ENCODE assay signal across 17 cellular contexts in the genomic region with DNA sequence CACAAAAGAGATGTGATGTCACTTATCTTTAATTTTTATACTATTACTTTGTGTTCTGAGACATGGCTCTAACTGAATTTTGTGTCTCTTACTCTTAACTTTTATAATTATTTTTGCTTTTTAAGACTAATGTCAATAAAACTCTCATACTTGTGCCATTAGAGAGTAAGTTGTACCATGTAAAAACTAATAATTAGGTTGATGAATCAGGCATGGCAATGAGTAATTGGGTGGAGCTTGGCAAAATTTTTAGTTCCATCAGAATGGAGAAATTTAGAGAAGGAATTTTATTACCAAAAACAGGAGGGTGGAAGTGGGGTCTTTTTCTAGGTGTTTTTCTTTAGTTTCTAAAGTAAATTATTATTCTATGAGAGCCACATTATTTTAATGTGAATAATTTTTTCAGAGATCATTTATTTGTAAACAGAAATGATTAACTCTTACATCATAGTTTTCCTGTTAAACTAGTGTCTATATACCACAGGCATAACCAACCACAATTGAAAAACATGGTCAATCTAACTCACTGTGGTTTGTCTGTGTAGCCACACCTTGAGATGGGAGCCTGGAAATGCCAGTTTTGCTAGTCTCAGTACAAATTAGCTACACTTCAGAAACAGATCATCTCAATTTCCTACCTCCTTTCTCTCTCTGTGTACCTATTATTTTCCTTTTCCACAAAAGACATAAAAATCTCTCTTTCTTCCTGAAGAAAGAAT. TPM values are rescaled to one million over a fixed set of nuclear protein-coding genes. Genes with fewer than 3 reads are reported as not detected.
DNase-seq lines count a peak whose midpoint lies in the region; ATAC-seq and TF ChIP-seq lines count a peak whose summit lies in the region.
"Had no signal": no experiment of that assay in that cellular context is flagged by ENCODE, and none has a peak within 500 bp of the region (broad histone marks: within the 10 kb centered on the region; RNA-seq: fewer than 3 reads in every experiment).

No MANE protein-coding gene starts in this region.

- H3K4me3 ChIP-seq in breast epithelium: no peak overlapping the region
- H3K4me3 ChIP-seq in fibroblast of mammary gland (ENCODE audit: control insufficient read depth, low read depth, low read length): no peak overlapping the region
- no peak overlapping the region for H3K4me3 ChIP-seq in heart right ventricle
- H3K4me3 ChIP-seq: BLaER1, GM23338, MG63 had no signal

- no peaks in the 10 kb centered on the region for H3K36me3 Mint-ChIP-seq in MCF 10A (ENCODE audit: insufficient read depth, unreplicated experiment)
- H3K36me3 Mint-ChIP-seq in type B pancreatic cell: no peaks in the 10 kb centered on the region
- H3K36me3 Mint-ChIP-seq: CD8-positive, alpha-beta T cell had no signal

- intact Hi-C loops in MCF 10A (cut with micrococcal nuclease) (no loop called here), breast epithelium (cut with DNase I; ENCODE audit: low total_unique reads) (no loop called here), heart right ventricle (cut with DNase I) (no loop called here), cardiac septum (cut with DNase I) (no loop called here)

- H3K36me3 ChIP-seq in breast epithelium (no peaks in the 10 kb centered on the region), heart right ventricle (no peaks in the 10 kb centered on the region)
- H3K36me3 ChIP-seq: BLaER1, MG63 had no signal

- H3K9me3 ChIP-seq in breast epithelium (peaks cover 4 to 7% of the 10 kb centered on the region in 2 donors), heart right ventricle (peaks cover 0 to 13% (median 0%) of the 10 kb centered on the region in 11 donors)
- H3K9me3 ChIP-seq: MG63 had no signal

- TF ChIP-seq CTCF in MCF 10A (IDR thresholded peaks at IDR 0.05; ENCODE audit: unreplicated experiment) (no peak), breast epithelium (IDR thresholded peaks at IDR 0.05) (no peak), fibroblast of mammary gland (conservative IDR thresholded peaks at IDR 0.05; ENCODE audit: control insufficient read depth, insufficient read depth, low read depth, low read length) (no peak), type B pancreatic cell (conservative IDR thresholded peaks at IDR 0.05) (no peak), heart right ventricle (IDR thresholded peaks at IDR 0.05) (no peak)

- H3K9me3 Mint-ChIP-seq in MCF 10A (ENCODE audit: unreplicated experiment): peaks cover 6% of the 10 kb centered on the region
- H3K9me3 Mint-ChIP-seq in type B pancreatic cell: peaks cover 4% of the 10 kb centered on the region

- no TSS peak for BruUV-seq in MCF 10A (replicated peaks; lab: Mats Ljungman, UMichigan)

- no peaks in the 10 kb centered on the region for H3K27me3 Mint-ChIP-seq in MCF 10A (ENCODE audit: insufficient read depth, unreplicated experiment)
- H3K27me3 Mint-ChIP-seq in type B pancreatic cell: no peaks in the 10 kb centered on the region

- peaks cover 23% of the 10 kb centered on the region for H3K4me1 Mint-ChIP-seq in MCF 10A (ENCODE audit: insufficient read depth, unreplicated experiment)
- no peaks in the 10 kb centered on the region for H3K4me1 Mint-ChIP-seq in type B pancreatic cell (ENCODE audit: unreplicated experiment)
- H3K4me1 Mint-ChIP-seq: GM23338 had no signal

- H3K27me3 ChIP-seq in breast epithelium (no peaks in the 10 kb centered on the region), heart right ventricle (no peaks in the 10 kb centered on the region)
- H3K27me3 ChIP-seq: BLaER1, MG63 had no signal

- no peak for ATAC-seq in heart right ventricle
- ATAC-seq: CD8-positive, alpha-beta T cell; GM23338; HepG2 had no signal

- H3K4me3 Mint-ChIP-seq in MCF 10A (ENCODE audit: unreplicated experiment) (no peak overlapping the region), type B pancreatic cell (no peak overlapping the region)
- H3K4me3 Mint-ChIP-seq: CD8-positive, alpha-beta T cell; GM23338 had no signal

- peak; percentile 32 for DNase-seq in MCF 10A (ENCODE audit: unreplicated experiment)
- DNase-seq in breast epithelium (ENCODE audit: low spot score in 2 of 2): no peak
- DNase-seq in SW480 (ENCODE audit: low spot score): peak; percentile 5
- peak; percentile 64 for DNase-seq in fibroblast of mammary gland (ENCODE audit: low read depth)
- no peak for DNase-seq in type B pancreatic cell (ENCODE audit: extremely low spot score, unreplicated experiment)
- DNase-seq in heart right ventricle: no peak
- DNase-seq in cardiac septum (ENCODE audit: low spot score): no peak
- no peak for DNase-seq in NCI-H2081 (lab: John Stamatoyannopoulos, UW)
- DNase-seq: CD8-positive, alpha-beta T cell; KG1; MG63; NCI-H187; NCI-H69; RPMI8226 had no signal

- CTCF ChIA-PET in MCF 10A (lab: Yijun Ruan, JAX): interaction anchor here (0.9 kb wide), 1 partner anchor 15 kb away, joined by 3 read pairs; no protein-coding TSS in a partner anchor

- TF ChIP-seq POLR2A in breast epithelium (IDR thresholded peaks at IDR 0.05): no peak

- no peak overlapping the region for H3K27ac ChIP-seq in breast epithelium
- H3K27ac ChIP-seq in heart right ventricle: no peak overlapping the region
- H3K27ac ChIP-seq: BLaER1 had no signal

- peak overlapping the region; percentile 80 for H3K27ac Mint-ChIP-seq in MCF 10A (ENCODE audit: low read depth, unreplicated experiment)
- H3K27ac Mint-ChIP-seq in type B pancreatic cell: peak overlapping the region; percentile 76
- H3K27ac Mint-ChIP-seq: CD8-positive, alpha-beta T cell; GM23338 had no signal

- POLR2A ChIA-PET in MCF 10A (lab: Yijun Ruan, JAX): interaction anchor here (0.6 to 1.2 kb wide), 5 partner anchors 12 to 51 kb away, joined by 3 to 4 read pairs (median 3); no protein-coding TSS in a partner anchor

- H3K4me1 ChIP-seq in breast epithelium (no peaks in the 10 kb centered on the region), heart right ventricle (no peaks in the 10 kb centered on the region)
- H3K4me1 ChIP-seq: BLaER1 had no signal

RNA-seq across cellular contexts. Expression of gene ELOVL4, which starts 51.8 kb away (rescaled TPM):
- 6.2 and 9.6 TPM in 2 replicates for total RNA-seq in MCF 10A (2022)
- total RNA-seq in breast epithelium: 1 to 10 TPM in 2 of 3 donors, under 1 TPM in 1; 0.64 to 1.9 (median 1.3) TPM
- total RNA-seq in type B pancreatic cell (ENCODE audit: low replicate concordance): 9.1 and 11.5 TPM in 2 replicates
- under 1 TPM in 9 of 10 donors, not detected in 1; 0.07 to 0.45 (median 0.19) TPM for total RNA-seq in heart right ventricle
- polyA plus RNA-seq in heart right ventricle: under 1 TPM; 0.07 to 0.35 TPM
- total RNA-seq in cardiac septum: 0.35 TPM
- polyA plus RNA-seq: HepG2 had no signal

Comparison
In these comparisons a context has a peak if more than half of its experiments do, and no peak if none do; other contexts are left out.
1. DNase-seq: peak in MCF 10A (single experiment), SW480 (single experiment) and fibroblast of mammary gland (single experiment); none in breast epithelium (0 of 2), type B pancreatic cell (single experiment), heart right ventricle (0 of 2), cardiac septum (single experiment) and NCI-H2081 (0 of 2).